9 cellular contexts compared by ENCODE assay signal in the genomic region with DNA sequence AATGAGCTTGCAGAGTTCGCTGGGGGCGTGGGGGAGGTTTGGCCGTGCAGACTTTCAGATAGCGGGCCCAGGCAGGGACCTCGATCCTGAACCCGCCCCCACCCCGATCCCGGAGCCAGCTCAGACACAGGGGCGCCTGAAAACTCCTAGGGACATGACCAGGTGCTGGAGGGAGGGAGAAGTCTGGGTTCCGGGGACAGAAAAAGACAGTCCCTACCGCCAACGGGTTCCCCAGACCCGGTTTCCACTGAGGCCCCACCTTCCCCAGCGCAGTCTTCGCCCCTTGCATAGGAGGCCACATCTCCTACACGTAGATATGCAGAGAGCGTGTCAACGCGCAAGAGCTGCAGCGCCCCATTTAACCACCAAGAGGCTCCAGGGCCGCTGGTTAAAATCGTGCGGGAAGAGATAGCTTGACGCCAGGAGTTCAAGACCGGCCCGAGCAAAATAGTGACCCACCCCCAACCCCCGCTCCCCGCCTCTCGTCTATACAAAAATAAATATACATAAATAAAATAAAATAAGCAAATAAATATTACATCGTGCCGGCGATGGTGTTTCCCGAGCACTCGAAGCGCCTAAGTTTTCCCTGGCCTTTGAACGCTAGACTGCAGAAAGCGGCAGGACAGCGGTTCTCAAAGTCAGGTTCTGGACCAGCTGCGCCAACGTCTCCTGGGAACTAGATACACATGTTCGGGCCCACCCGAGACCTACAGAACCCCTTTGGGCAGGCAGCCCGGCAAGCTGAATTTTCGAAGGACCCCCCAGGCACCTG. TPM values are rescaled to one million over a fixed set of nuclear protein-coding genes. Genes with fewer than 3 reads are reported as not detected.
DNase-seq lines count a peak whose midpoint lies in the region; TF ChIP-seq lines count a peak whose summit lies in the region.
"Had no signal": no experiment of that assay in that cellular context is flagged by ENCODE, and none has a peak within 500 bp of the region (broad histone marks: within the 10 kb centered on the region; RNA-seq: fewer than 3 reads in every experiment).

No MANE protein-coding gene starts in this region.

- no peaks in the 10 kb centered on the region for H3K27me3 ChIP-seq in brain microvascular endothelial cell (replicated peaks)
- H3K27me3 ChIP-seq in testis: no peaks in the 10 kb centered on the region

- H3K36me3 ChIP-seq in brain microvascular endothelial cell (replicated peaks) (no peaks in the 10 kb centered on the region), testis (ENCODE audit: low read depth, missing control alignments) (no peaks in the 10 kb centered on the region)

- 9 to 13% methylated on average over 42 to 44 of the region's 44 CpGs for WGBS in testis, 2 donors

- no peaks in the 10 kb centered on the region for H3K9me3 ChIP-seq in testis

- intact Hi-C loops in testis (cut with DNase I; ENCODE audit: low total_unique reads): loop anchor here (5.0 kb wide), 1 partner anchor 82 kb away; no protein-coding TSS in a partner anchor

- H3K4me3 ChIP-seq in brain microvascular endothelial cell (ENCODE audit: low read depth, low read length) (peak overlapping the region; percentile 40), testis (peak overlapping the region; percentile 51 to 56)

- DNase-seq in NCI-H510A treated with DMSO at 0.1 percent for 48 hours (lab: John Stamatoyannopoulos, UW) (peak; percentile 11), NCI-H510A (lab: John Stamatoyannopoulos, UW) (no peak), brain microvascular endothelial cell (peak; percentile 37), kidney tubule cell (ENCODE audit: low spot score) (peak; percentile 52), testis (peak; percentile 72), T1000 (lab: John Stamatoyannopoulos, UW) (no peak), DMS 273 (lab: John Stamatoyannopoulos, UW; ENCODE audit: unreplicated experiment) (no peak), NCI-H1436 (lab: John Stamatoyannopoulos, UW) (no peak)

- H3K4me1 ChIP-seq in testis: peaks cover 35% of the 10 kb centered on the region

- TF ChIP-seq POLR2A in testis (IDR thresholded peaks at IDR 0.05): no peak

- H3K27ac ChIP-seq in brain microvascular endothelial cell (no peak overlapping the region), testis (peak overlapping the region; percentile 71 to 87)
- H3K27ac ChIP-seq: VCaP had no signal

- in situ Hi-C loops in brain microvascular endothelial cell (cut with HindIII; ENCODE audit: low pct_ligation_motif_present, low sequenced_read_pairs): no loop called here

- TF ChIP-seq CTCF in brain microvascular endothelial cell (IDR thresholded peaks at IDR 0.05; ENCODE audit: low read depth, low read length, missing control alignments) (peak; percentile 59), testis (IDR thresholded peaks at IDR 0.05) (peak in 1 of 3 experiments; percentile 16)

RNA-seq across cellular contexts. Expression of gene CCDC8, which starts 8.3 kb away (rescaled TPM):
- 10 to 100 TPM; 23.3 to 33.8 TPM for total RNA-seq in testis
- 20.1 TPM for polyA plus RNA-seq in testis (ENCODE audit: insufficient read depth, low read depth, low replicate concordance)

RNA-seq across cellular contexts. Expression of gene PNMA8C, which starts 23.7 kb away (rescaled TPM):
- 1 to 10 TPM; 1.4 to 1.9 TPM for total RNA-seq in testis
- polyA plus RNA-seq in testis (ENCODE audit: insufficient read depth, low read depth, low replicate concordance): 1.2 TPM

RNA-seq across cellular contexts. Expression of gene PPP5C, which starts 58.2 kb away (rescaled TPM):
- 10 to 100 TPM; 71.7 to 72.8 TPM for total RNA-seq in testis
- polyA plus RNA-seq in testis (ENCODE audit: insufficient read depth, low read depth, low replicate concordance): 49.1 TPM

Comparison
In these comparisons a context has a peak if more than half of its experiments do, and no peak if none do; other contexts are left out.
1. DNase-seq: peak in NCI-H510A treated with DMSO at 0.1 percent for 48 hours (single experiment), brain microvascular endothelial cell (single experiment), kidney tubule cell (single experiment) and testis (single experiment); none in NCI-H510A (single experiment), T1000 (single experiment), DMS 273 (single experiment) and NCI-H1436 (single experiment).